In the genomic region with DNA sequence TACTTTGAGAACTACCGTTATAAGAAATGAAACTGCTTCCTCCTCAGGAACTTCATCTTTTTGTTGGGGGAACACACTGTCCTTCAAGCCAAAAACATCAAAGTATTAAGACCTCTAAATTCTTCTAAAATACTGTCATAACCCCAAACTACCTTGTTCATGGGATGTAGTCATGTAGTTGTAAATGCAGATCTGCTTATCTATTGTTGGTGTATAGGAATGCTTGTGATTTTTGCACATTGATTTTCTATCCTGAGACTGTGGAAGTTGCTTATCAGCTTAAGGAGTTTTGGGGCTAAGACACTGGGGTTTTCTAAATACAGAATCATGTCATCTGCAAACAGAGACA, we compare ENCODE assay signal across 25 cellular contexts.
A peak's percentile ranks its signal among the peaks of the same experiment; 100 is the strongest.
DNase-seq lines count a peak whose midpoint lies in the region; FAIRE-seq and TF ChIP-seq lines count a peak whose summit lies in the region.
"Had no signal": no experiment of that assay in that cellular context is flagged by ENCODE, and none has a peak within 500 bp of the region (broad histone marks: within the 10 kb centered on the region; RNA-seq: fewer than 3 reads in every experiment).

No MANE protein-coding gene starts in this region.

- H2BK12ac ChIP-seq in mesenchymal stem cell (ENCODE audit: low read length in 2 of 2), result no peak overlapping the region

- H3K9me3 Mint-ChIP-seq in activated CD4-positive, alpha-beta T cell treated with anti-CD3 and anti-CD28 coated beads, Interleukin-2, amount 10 ng/mL, durations not matched to agents 24 days and 14 days, result peaks cover 4% of the 10 kb centered on the region
- peaks cover 8% of the 10 kb centered on the region for H3K9me3 Mint-ChIP-seq in activated CD4-positive, alpha-beta T cell treated with anti-CD3 and anti-CD28 coated beads, Interleukin-2, amount 10 ng/mL, durations not matched to agents 7 days and 5 days
- H3K9me3 Mint-ChIP-seq: CD4-positive, CD25-positive, alpha-beta regulatory T cell; H9 had no signal

- H3K36me3 ChIP-seq in KMS-11 (ENCODE audit: insufficient read depth) (no peaks in the 10 kb centered on the region), mesenchymal stem cell (ENCODE audit: control insufficient read depth in 1 of 2, insufficient read depth in 2 of 2, low read depth in 1 of 2, low read length in 2 of 2) (no peaks in the 10 kb centered on the region)

- no peaks in the 10 kb centered on the region for H3K79me2 ChIP-seq in KMS-11 (ENCODE audit: insufficient read depth, low read depth)

- peaks cover 1% of the 10 kb centered on the region for H3K79me1 ChIP-seq in mesenchymal stem cell (replicated peaks; ENCODE audit: low read length, poor library complexity, severe bottlenecking)

- peak overlapping the region; percentile 27 for H3K27ac Mint-ChIP-seq in activated CD4-positive, alpha-beta T cell treated with anti-CD3 and anti-CD28 coated beads, Interleukin-2, amount 10 ng/mL, durations not matched to agents 24 days and 14 days
- no peak overlapping the region for H3K27ac Mint-ChIP-seq in activated CD4-positive, alpha-beta T cell treated with anti-CD3 and anti-CD28 coated beads, Interleukin-2, amount 10 ng/mL, durations not matched to agents 7 days and 5 days
- H3K27ac Mint-ChIP-seq: CD4-positive, CD25-positive, alpha-beta regulatory T cell had no signal

- POLR2A ChIA-PET in activated CD4-positive, alpha-beta T cell treated with anti-CD3 and anti-CD28 coated beads, Interleukin-2, amount 10 ng/mL, durations not matched to agents 7 days and 5 days (lab: Charles Lee), result no interaction called here

- no peak overlapping the region for H3K4me3 Mint-ChIP-seq in activated CD4-positive, alpha-beta T cell treated with anti-CD3 and anti-CD28 coated beads, Interleukin-2, amount 10 ng/mL, durations not matched to agents 24 days and 14 days
- no peak overlapping the region for H3K4me3 Mint-ChIP-seq in activated CD4-positive, alpha-beta T cell treated with anti-CD3 and anti-CD28 coated beads, Interleukin-2, amount 10 ng/mL, durations not matched to agents 7 days and 5 days
- H3K4me3 Mint-ChIP-seq: H9 had no signal

- no peaks in the 10 kb centered on the region for H3K9me3 ChIP-seq in mesenchymal stem cell (ENCODE audit: control insufficient read depth, low read length)

- peak overlapping the region; percentile 44 for H2BK5ac ChIP-seq in mesenchymal stem cell (ENCODE audit: low read depth, low read length, poor library complexity, severe bottlenecking)

- CTCF ChIA-PET in activated CD4-positive, alpha-beta T cell treated with anti-CD3 and anti-CD28 coated beads, Interleukin-2, amount 10 ng/mL, durations not matched to agents 7 days and 5 days (lab: Charles Lee), result interaction anchor here (1.0 kb wide), 1 partner anchor 9 kb away, joined by 3 read pairs; no protein-coding TSS in a partner anchor

- H2BK15ac ChIP-seq in mesenchymal stem cell (ENCODE audit: low read depth, poor library complexity, severe bottlenecking), result no peak overlapping the region

- no peak overlapping the region for H2BK120ac ChIP-seq in mesenchymal stem cell (ENCODE audit: low read depth, low read length)

- no peak overlapping the region for H2AFZ ChIP-seq in KMS-11 (ENCODE audit: low read depth)
- no peak overlapping the region for H2AFZ ChIP-seq in mesenchymal stem cell (ENCODE audit: low read depth, low read length)

- no peak overlapping the region for H3K9ac ChIP-seq in KMS-11
- no peak overlapping the region for H3K9ac ChIP-seq in mesenchymal stem cell (ENCODE audit: low read length)

- no peak for DNase-seq in activated CD4-positive, alpha-beta T cell treated with anti-CD3 and anti-CD28 coated beads, Interleukin-2, amount 10 ng/mL, durations not matched to agents 24 days and 14 days
- no peak for DNase-seq in activated CD4-positive, alpha-beta T cell treated with anti-CD3 and anti-CD28 coated beads, Interleukin-2, amount 10 ng/mL, durations not matched to agents 7 days and 5 days
- DNase-seq in RCC 7860 (ENCODE audit: low spot score) (peak; percentile 34), mesenchymal stem cell (no peak), NCI-H1694 (lab: John Stamatoyannopoulos, UW) (no peak), NCI-H748 treated with DMSO at 0.1 percent for 48 hours (lab: John Stamatoyannopoulos, UW) (no peak), hypothalamus (lab: John Stamatoyannopoulos, UW) (no peak)
- DNase-seq: 8988T; CD4-positive, CD25-positive, alpha-beta regulatory T cell; COR-L47; DMS79 treated with DMSO at 0.1 percent for 48 hours; H9; KG1; NCI-H1092; NCI-H1436; NCI-H1930; NCI-H226; NCI-H510A treated with DMSO at 0.1 percent for 48 hours; NCI-H82; RPMI8226; SHP77 treated with DMSO at 0.1 percent for 48 hours had no signal

- TF ChIP-seq CTCF in KMS-11 (conservative IDR thresholded peaks at IDR 0.05; ENCODE audit: low read depth, low read length), result no peak

- H3K4me3 ChIP-seq in KMS-11 (IDR thresholded peaks at IDR 0.05; ENCODE audit: insufficient read depth, low read depth, low read length) (no peak overlapping the region), mesenchymal stem cell (ENCODE audit: insufficient read depth in 1 of 2, low read depth in 1 of 2, low read length in 2 of 2) (no peak overlapping the region)
- H3K4me3 ChIP-seq: SK-N-MC had no signal

- WGBS in mesenchymal stem cell, result 100% methylated on average over 1 of the region's 1 CpG

- intact Hi-C loops in activated CD4-positive, alpha-beta T cell treated with anti-CD3 and anti-CD28 coated beads, Interleukin-2, amount 10 ng/mL, durations not matched to agents 24 days and 14 days (cut with micrococcal nuclease), result no loop called here

- peaks cover 37% of the 10 kb centered on the region for H3K4me1 ChIP-seq in KMS-11 (ENCODE audit: low read depth, poor library complexity, severe bottlenecking)
- no peaks in the 10 kb centered on the region for H3K4me1 ChIP-seq in mesenchymal stem cell (ENCODE audit: control insufficient read depth, insufficient read depth, low read depth, low read length)

- H3K23ac ChIP-seq in mesenchymal stem cell (ENCODE audit: low read length in 2 of 2), result no peak overlapping the region

- no peak overlapping the region for H4K8ac ChIP-seq in mesenchymal stem cell (ENCODE audit: low read length)

- H3K14ac ChIP-seq in mesenchymal stem cell (ENCODE audit: low read length in 2 of 2), result no peak overlapping the region

- no peak overlapping the region for H3K27ac ChIP-seq in KMS-11
- H3K27ac ChIP-seq in mesenchymal stem cell (ENCODE audit: low read length, poor library complexity, severe bottlenecking), result peak overlapping the region; percentile 72
- H3K27ac ChIP-seq: HL-60, SK-N-MC had no signal

- peaks cover 23% of the 10 kb centered on the region for H3K4me1 Mint-ChIP-seq in activated CD4-positive, alpha-beta T cell treated with anti-CD3 and anti-CD28 coated beads, Interleukin-2, amount 10 ng/mL, durations not matched to agents 24 days and 14 days
- H3K4me1 Mint-ChIP-seq in activated CD4-positive, alpha-beta T cell treated with anti-CD3 and anti-CD28 coated beads, Interleukin-2, amount 10 ng/mL, durations not matched to agents 7 days and 5 days, result peaks cover 18% of the 10 kb centered on the region

- H3K4me2 ChIP-seq in KMS-11 (0 out of 2 replicates have a peak overlapping the region, but pooled peaks have one; percentile 7), mesenchymal stem cell (ENCODE audit: low read length, poor library complexity, severe bottlenecking) (no peak overlapping the region)

- no peak overlapping the region for H4K91ac ChIP-seq in mesenchymal stem cell (ENCODE audit: low read length)

- no peak overlapping the region for H3K18ac ChIP-seq in mesenchymal stem cell (ENCODE audit: low read depth in 1 of 2, low read length in 2 of 2)

- FAIRE-seq in RCC 7860 (lab: Jason Lieb, UNC), result peak; percentile 2
- FAIRE-seq: HepG2 had no signal

- H2AK5ac ChIP-seq in mesenchymal stem cell (ENCODE audit: low read length, severe bottlenecking), result no peak overlapping the region

- no peaks in the 10 kb centered on the region for H3K27me3 ChIP-seq in KMS-11 (ENCODE audit: insufficient read depth, low read depth)
- H3K27me3 ChIP-seq in mesenchymal stem cell (ENCODE audit: control insufficient read depth in 1 of 2, insufficient read depth in 1 of 2, low read length in 2 of 2), result no peaks in the 10 kb centered on the region

- peaks cover 6% of the 10 kb centered on the region for H3K36me3 Mint-ChIP-seq in activated CD4-positive, alpha-beta T cell treated with anti-CD3 and anti-CD28 coated beads, Interleukin-2, amount 10 ng/mL, durations not matched to agents 24 days and 14 days (ENCODE audit: low read depth)
- peaks cover 6% of the 10 kb centered on the region for H3K36me3 Mint-ChIP-seq in activated CD4-positive, alpha-beta T cell treated with anti-CD3 and anti-CD28 coated beads, Interleukin-2, amount 10 ng/mL, durations not matched to agents 7 days and 5 days (ENCODE audit: low read depth)
- H3K36me3 Mint-ChIP-seq: CD4-positive, CD25-positive, alpha-beta regulatory T cell had no signal

- H4K20me1 ChIP-seq in KMS-11 (ENCODE audit: insufficient read depth), result no peaks in the 10 kb centered on the region

- H3K4ac ChIP-seq in mesenchymal stem cell (ENCODE audit: low read depth in 1 of 2, low read length in 2 of 2), result no peak overlapping the region

- H3K27me3 Mint-ChIP-seq in activated CD4-positive, alpha-beta T cell treated with anti-CD3 and anti-CD28 coated beads, Interleukin-2, amount 10 ng/mL, durations not matched to agents 24 days and 14 days, result no peaks in the 10 kb centered on the region
- no peaks in the 10 kb centered on the region for H3K27me3 Mint-ChIP-seq in activated CD4-positive, alpha-beta T cell treated with anti-CD3 and anti-CD28 coated beads, Interleukin-2, amount 10 ng/mL, durations not matched to agents 7 days and 5 days
- H3K27me3 Mint-ChIP-seq: CD4-positive, CD25-positive, alpha-beta regulatory T cell had no signal
